In the genomic region with DNA sequence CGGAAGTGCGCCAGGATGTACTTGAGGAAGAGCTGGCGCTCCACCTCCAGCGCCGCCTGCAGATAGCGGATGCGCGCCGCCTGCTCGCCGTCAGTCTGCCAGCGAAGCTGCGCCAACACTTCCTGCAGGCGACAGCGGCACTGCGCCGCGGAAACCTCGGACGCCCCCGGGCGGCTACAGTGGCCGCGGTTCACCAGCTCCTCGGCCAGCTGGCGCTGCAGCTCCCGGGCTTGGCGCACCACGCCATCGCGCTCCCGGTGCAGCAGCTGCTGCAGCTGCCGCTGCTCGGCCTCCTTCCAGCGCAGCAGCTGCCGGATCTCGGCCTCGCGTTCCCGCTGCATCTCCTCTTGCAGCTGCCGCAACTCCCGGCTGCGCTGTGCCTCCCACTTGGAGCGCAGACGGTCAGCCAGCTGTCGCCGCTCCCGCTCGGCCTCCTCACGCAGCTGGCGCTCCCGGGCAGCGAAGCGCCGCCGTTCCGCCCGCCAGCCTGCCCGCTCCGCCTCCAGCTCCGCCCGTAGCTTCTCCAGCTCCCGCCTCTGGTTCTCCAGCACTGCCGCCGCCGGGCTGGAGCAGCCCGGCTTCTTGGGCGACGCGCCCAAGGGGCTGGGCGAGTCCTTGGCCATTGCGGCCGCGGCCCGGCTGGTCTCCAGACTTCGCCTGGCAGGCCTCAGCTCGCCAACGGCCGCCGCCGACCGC, we compare ENCODE assay signal across 8 cellular contexts. TPM values are rescaled to one million over a fixed set of nuclear protein-coding genes. Genes with fewer than 3 reads are reported as not detected.
DNase-seq lines count a peak whose midpoint lies in the region; ATAC-seq and TF ChIP-seq lines count a peak whose summit lies in the region.
"Not testable (repeated sequence)": the region's sequence is repeated elsewhere in the genome, so short reads cannot be mapped to it uniquely, and the experiment has no call there.

No MANE protein-coding gene starts in this region.

- not testable (repeated sequence) for TF ChIP-seq CTCF in activated CD8-positive, alpha-beta T cell treated with anti-CD3 and anti-CD28 coated beads for 36 hours (IDR thresholded peaks at IDR 0.05); gastroesophageal sphincter (IDR thresholded peaks at IDR 0.05); lung (IDR thresholded peaks at IDR 0.05; ENCODE audit: control extremely low read depth, extremely low read depth)

- WGBS in gastroesophageal sphincter (ENCODE audit: low coverage in 1 of 2), 2 donors = no CpG with 5 or more reads among the region's 82 CpGs
- WGBS in lung, 2 donors = no CpG with 5 or more reads among the region's 82 CpGs

- H3K36me3 ChIP-seq in gastroesophageal sphincter; lung (ENCODE audit: control insufficient read depth in 2 of 2, insufficient read depth in 2 of 2, low read length in 2 of 2): not testable (repeated sequence)

- not testable (repeated sequence) for H3K4me3 Mint-ChIP-seq in activated CD8-positive, alpha-beta T cell treated with anti-CD3 and anti-CD28 coated beads for 36 hours

- not testable (repeated sequence) for TF ChIP-seq POLR2A in gastroesophageal sphincter (IDR thresholded peaks at IDR 0.05)

- POLR2A ChIA-PET in activated CD8-positive, alpha-beta T cell treated with anti-CD3 and anti-CD28 coated beads for 36 hours (lab: Charles Lee) = not testable (repeated sequence)

- not testable (repeated sequence) for H3K27me3 ChIP-seq in gastroesophageal sphincter; lung (ENCODE audit: control insufficient read depth, insufficient read depth)

- not testable (repeated sequence) for H3K9me3 ChIP-seq in gastroesophageal sphincter; lung (ENCODE audit: control insufficient read depth in 2 of 2, insufficient read depth in 1 of 2, low read length in 1 of 2)

- H3K27ac ChIP-seq in gastroesophageal sphincter; lung (ENCODE audit: low read depth in 1 of 2, low read length in 1 of 2): not testable (repeated sequence)

- not testable (repeated sequence) for H3K4me1 ChIP-seq in gastroesophageal sphincter; lung (ENCODE audit: control insufficient read depth in 2 of 2, insufficient read depth in 2 of 2, low read length in 2 of 2)

- not testable (repeated sequence) for DNase-seq in activated CD8-positive, alpha-beta T cell treated with anti-CD3 and anti-CD28 coated beads for 36 hours; lung (ENCODE audit: low spot score); stimulated activated naive CD8-positive, alpha-beta T cell treated with anti-CD3 and anti-CD28 coated beads, Interleukin-15, Interleukin-2, amounts not matched to agents 100 U/mL and 50 U/mL, for 24 hours

- peak; percentile 41 for ATAC-seq in GM18519 (IDR thresholded peaks at IDR 0.05; ENCODE audit: low FRiP score, unreplicated experiment)
- ATAC-seq in GM21381 (IDR thresholded peaks at IDR 0.05; ENCODE audit: unreplicated experiment) = peak; percentile 73
- ATAC-seq in HG02798 (IDR thresholded peaks at IDR 0.05; ENCODE audit: poor library complexity, unreplicated experiment) = peak; percentile 58
- peak; percentile 41 for ATAC-seq in HG03469 (IDR thresholded peaks at IDR 0.05; ENCODE audit: unreplicated experiment)
- peak; percentile 84 for ATAC-seq in activated CD8-positive, alpha-beta T cell treated with anti-CD3 and anti-CD28 coated beads for 36 hours
- peak; percentile 81 for ATAC-seq in gastroesophageal sphincter
- peak; percentile 71 for ATAC-seq in lung (ENCODE audit: insufficient read depth, low FRiP score)
- ATAC-seq in stimulated activated naive CD8-positive, alpha-beta T cell treated with anti-CD3 and anti-CD28 coated beads, Interleukin-15, Interleukin-2, amounts not matched to agents 100 U/mL and 50 U/mL, for 24 hours = peak; percentile 81

- not testable (repeated sequence) for H3K27me3 Mint-ChIP-seq in activated CD8-positive, alpha-beta T cell treated with anti-CD3 and anti-CD28 coated beads for 36 hours

- not testable (repeated sequence) for H3K4me1 Mint-ChIP-seq in activated CD8-positive, alpha-beta T cell treated with anti-CD3 and anti-CD28 coated beads for 36 hours (ENCODE audit: low read depth)

- not testable (repeated sequence) for H3K27ac Mint-ChIP-seq in activated CD8-positive, alpha-beta T cell treated with anti-CD3 and anti-CD28 coated beads for 36 hours

- not testable (repeated sequence) for H3K9me3 Mint-ChIP-seq in activated CD8-positive, alpha-beta T cell treated with anti-CD3 and anti-CD28 coated beads for 36 hours

- intact Hi-C loops in activated CD8-positive, alpha-beta T cell treated with anti-CD3 and anti-CD28 coated beads for 36 hours (cut with micrococcal nuclease) = not testable (repeated sequence)

- H3K4me3 ChIP-seq in gastroesophageal sphincter, lung: not testable (repeated sequence)

- H3K36me3 Mint-ChIP-seq in activated CD8-positive, alpha-beta T cell treated with anti-CD3 and anti-CD28 coated beads for 36 hours (ENCODE audit: low read depth) = not testable (repeated sequence)

- CTCF ChIA-PET in activated CD8-positive, alpha-beta T cell treated with anti-CD3 and anti-CD28 coated beads for 36 hours (lab: Charles Lee) = not testable (repeated sequence)

- TF ChIP-seq EP300 in gastroesophageal sphincter (IDR thresholded peaks at IDR 0.05) = not testable (repeated sequence)

RNA-seq across cellular contexts. Expression of a gene that starts 0.8 kb away (rescaled TPM):
- total RNA-seq in activated CD8-positive, alpha-beta T cell treated with anti-CD3 and anti-CD28 coated beads for 36 hours = under 1 TPM; 0.34 to 0.49 TPM
- under 1 TPM in 1 of 4 donors, not detected in 3; 0.27 TPM for total RNA-seq in gastroesophageal sphincter
- total RNA-seq in lung = 1 to 10 TPM in 1 of 2 donors, under 1 TPM in 1; 0.11 to 1.3 TPM
- polyA plus RNA-seq in lung = under 1 TPM; 0.10 TPM
